ENCODE assay signal across 18 cellular contexts in the genomic region with DNA sequence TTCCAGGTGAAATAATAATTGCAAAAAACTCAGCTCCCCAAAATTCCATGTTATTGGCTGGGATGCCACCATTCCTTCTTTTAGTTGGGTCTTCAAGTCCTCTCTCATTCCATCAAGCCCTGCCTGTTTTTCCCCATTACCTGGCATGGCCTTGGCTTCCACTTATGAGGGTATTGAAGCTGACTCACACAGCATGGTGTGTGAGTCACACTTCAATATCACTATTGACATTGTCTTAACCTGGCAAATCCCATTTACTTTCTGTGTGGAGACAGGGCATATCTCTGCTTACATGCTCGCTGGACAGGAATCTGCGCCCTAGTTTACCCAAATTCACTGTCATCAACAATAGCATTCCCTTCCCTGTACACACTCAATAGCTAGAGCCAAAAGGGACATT.
DNase-seq lines count a peak whose midpoint lies in the region; TF ChIP-seq lines count a peak whose summit lies in the region.
"Had no signal": no experiment of that assay in that cellular context is flagged by ENCODE, and none has a peak within 500 bp of the region (broad histone marks: within the 10 kb centered on the region; RNA-seq: fewer than 3 reads in every experiment).

No MANE protein-coding gene starts in this region.

- CTCF ChIA-PET in Calu3 (lab: Charles Lee) = interaction anchor here (1.1 to 1.3 kb wide), 2 partner anchors 18 to 36 kb away, joined by 3 to 4 read pairs; no protein-coding TSS in a partner anchor

- H3K36me3 Mint-ChIP-seq in Calu3 (ENCODE audit: insufficient read depth, unreplicated experiment) = peaks cover 11% of the 10 kb centered on the region

- no peak for TF ChIP-seq CTCF in Calu3 (IDR thresholded peaks at IDR 0.05; ENCODE audit: unreplicated experiment)

- H3K4me3 Mint-ChIP-seq in Calu3 (ENCODE audit: low read depth, unreplicated experiment) = peak overlapping the region; percentile 13

- intact Hi-C loops in Calu3 (cut with micrococcal nuclease; ENCODE audit: unreplicated experiment) = no loop called here

- H3K27me3 Mint-ChIP-seq in Calu3 (ENCODE audit: unreplicated experiment) = no peaks in the 10 kb centered on the region

- peak; percentile 50 for DNase-seq in Calu3
- peak; percentile 7 for DNase-seq in amniotic epithelial cell (ENCODE audit: low read depth)
- DNase-seq in kidney tubule cell (ENCODE audit: low spot score) = peak; percentile 62
- DNase-seq in superior temporal gyrus (ENCODE audit: extremely low spot score) = no peak
- no peak for DNase-seq in HuH-7 (ENCODE audit: low spot score)
- DNase-seq in OCI-M2 (lab: John Stamatoyannopoulos, UW; ENCODE audit: unreplicated experiment) = no peak
- DNase-seq in D341Med (ENCODE audit: low spot score) = no peak
- DNase-seq: activated effector memory CD4-positive, alpha-beta T cell treated with Interleukin-2 at 50 U/mL for 16 hours; amniotic stem cell; GF-D8; KG1; left ventricle myocardium superior; NCI-H1436; NCI-H2227 treated with DMSO at 0.1 percent for 48 hours; ovary; SHP77; T-helper 2 cell had no signal

- H3K4me1 Mint-ChIP-seq in Calu3 (ENCODE audit: low read depth, unreplicated experiment) = peaks cover 24% of the 10 kb centered on the region

- BruUV-seq in Calu3 (replicated peaks; lab: Mats Ljungman, UMichigan) = no TSS peak

- H3K9me3 Mint-ChIP-seq in Calu3 (ENCODE audit: low read depth, unreplicated experiment) = peaks cover 9% of the 10 kb centered on the region

- no peak for TF ChIP-seq EP300 in Ishikawa (IDR thresholded peaks at IDR 0.05; ENCODE audit: borderline replicate concordance)

- peak overlapping the region; percentile 84 for H3K27ac Mint-ChIP-seq in Calu3 (ENCODE audit: unreplicated experiment)

- TF ChIP-seq RAD21 in Ishikawa (IDR thresholded peaks at IDR 0.05; ENCODE audit: low read depth) = no peak

TF ChIP-seq in Ishikawa, 13 proteins besides CTCF, POLR2A, EP300 and RAD21:
- TF ChIP-seq, protein P1, sequence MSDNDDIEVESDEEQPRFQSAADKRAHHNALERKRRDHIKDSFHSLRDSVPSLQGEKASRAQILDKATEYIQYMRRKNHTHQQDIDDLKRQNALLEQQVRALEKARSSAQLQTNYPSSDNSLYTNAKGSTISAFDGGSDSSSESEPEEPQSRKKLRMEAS (IDR thresholded peaks at IDR 0.05) = 0 out of 2 replicates have a peak, but pooled peaks have one; percentile 15
- TF ChIP-seq NFIC (IDR thresholded peaks at IDR 0.05) = no peak
TF ChIP-seq in Ishikawa: peak in this region for 1.

Comparison
In these comparisons a context has a peak if more than half of its experiments do, and no peak if none do; other contexts are left out.
1. DNase-seq: peak in Calu3 (single experiment), amniotic epithelial cell (single experiment) and kidney tubule cell (single experiment); none in superior temporal gyrus (single experiment), HuH-7 (single experiment), OCI-M2 (single experiment) and D341Med (single experiment).